Comparison of ENCODE assay signal across 28 cellular contexts in the genomic region with DNA sequence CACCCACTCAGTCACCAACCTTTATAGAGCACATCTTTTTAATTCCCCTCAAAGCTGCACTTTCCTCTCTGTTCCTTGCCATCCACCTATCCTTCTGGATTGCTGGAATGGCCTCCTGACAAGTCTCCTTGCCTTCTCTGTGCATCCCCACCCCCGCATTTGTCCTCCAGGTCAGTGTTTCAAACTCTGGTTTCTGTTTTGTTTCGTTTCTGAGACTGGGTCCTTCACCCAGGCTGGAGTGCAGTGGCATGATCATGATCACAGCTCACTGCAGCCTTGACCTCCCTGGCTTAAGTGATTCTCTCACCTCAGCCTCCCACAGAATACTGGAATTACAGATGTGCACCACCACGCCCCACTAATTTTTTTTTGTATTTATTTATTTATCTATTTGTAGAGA.
DNase-seq lines count a peak whose midpoint lies in the region; ATAC-seq, FAIRE-seq and TF ChIP-seq lines count a peak whose summit lies in the region.
"Had no signal": no experiment of that assay in that cellular context is flagged by ENCODE, and none has a peak within 500 bp of the region (broad histone marks: within the 10 kb centered on the region; RNA-seq: fewer than 3 reads in every experiment).

No MANE protein-coding gene starts in this region.

- no peak for FAIRE-seq in HepG2 (lab: Jason Lieb, UNC)
- FAIRE-seq: A549, GM18507, GM19239, H1 had no signal

- no peak overlapping the region for H2BK15ac ChIP-seq in IMR-90 (ENCODE audit: low read depth, low read length)

- H3K27me3 ChIP-seq in IMR-90 (ENCODE audit: control insufficient read depth, insufficient read depth, low read length): no peaks in the 10 kb centered on the region
- no peaks in the 10 kb centered on the region for H3K27me3 ChIP-seq in HepG2 (ENCODE audit: control insufficient read depth in 1 of 2, insufficient read depth in 2 of 2, low read length in 2 of 2)
- H3K27me3 ChIP-seq: ovary, right atrium auricular region, SJCRH30, stomach, tibial nerve had no signal

- peaks cover 5% of the 10 kb centered on the region for H3K79me2 ChIP-seq in HepG2 (ENCODE audit: insufficient read depth, low read length)

- CTCF ChIA-PET in IMR-90 (lab: Yijun Ruan, JAX) (no interaction called here), HepG2 (lab: Yijun Ruan, JAX; ENCODE audit: low intra/inter-chr PET ratio, low total read pairs) (no interaction called here)

- TF ChIP-seq EP300 in HepG2 (IDR thresholded peaks at IDR 0.05; ENCODE audit: low read depth in 2 of 2, low read length in 2 of 2) (no peak), HepG2 (CRISPR knock-in tag; IDR thresholded peaks at IDR 0.05; ENCODE audit: borderline replicate concordance) (no peak)

- H4K20me1 ChIP-seq in IMR-90 (ENCODE audit: insufficient read depth, low read length) (no peaks in the 10 kb centered on the region), HepG2 (ENCODE audit: insufficient read depth, low read length) (no peaks in the 10 kb centered on the region)

- peak; percentile 49 for ATAC-seq in GM21390 (IDR thresholded peaks at IDR 0.05; ENCODE audit: unreplicated experiment)
- no peak for ATAC-seq in IMR-90 (ENCODE audit: low read depth)
- no peak for ATAC-seq in HepG2
- no peak for ATAC-seq in HG03045 (IDR thresholded peaks at IDR 0.05; ENCODE audit: unreplicated experiment)
- ATAC-seq in GM18870 (IDR thresholded peaks at IDR 0.05; ENCODE audit: unreplicated experiment): no peak
- ATAC-seq in HG03354 (IDR thresholded peaks at IDR 0.05; ENCODE audit: poor library complexity, severe bottlenecking, unreplicated experiment): no peak
- ATAC-seq: A549, Panc1 had no signal

- H2BK5ac ChIP-seq in IMR-90 (ENCODE audit: low read depth, low read length, poor library complexity, severe bottlenecking): no peak overlapping the region

- H3K36me3 ChIP-seq in IMR-90 (ENCODE audit: control insufficient read depth, insufficient read depth, low read length) (no peaks in the 10 kb centered on the region), HepG2 (replicated peaks in 1 of 2; ENCODE audit: control insufficient read depth in 1 of 2, insufficient read depth in 2 of 2, low read length in 2 of 2) (no peaks in the 10 kb centered on the region; a peak in 3 of 5 replicates)
- H3K36me3 ChIP-seq: ovary, right atrium auricular region, SJCRH30, stomach, tibial nerve had no signal

- H3K9me3 ChIP-seq in IMR-90 (ENCODE audit: control insufficient read depth, insufficient read depth, low read length) (no peaks in the 10 kb centered on the region), HepG2 (ENCODE audit: low read length) (no peaks in the 10 kb centered on the region)
- H3K9me3 ChIP-seq: A549, ovary, right atrium auricular region, SJCRH30, stomach, tibial nerve had no signal

- no peak overlapping the region for H2AK9ac ChIP-seq in IMR-90 (replicated peaks; ENCODE audit: low read depth, low read length, poor library complexity)

- 0 out of 2 replicates have a peak overlapping the region, but pooled peaks have one; percentile 24 for H2BK20ac ChIP-seq in IMR-90 (ENCODE audit: low read depth, low read length)

- peak overlapping the region; percentile 12; the same call in 1 of the 2 replicates for H4K91ac ChIP-seq in IMR-90 (ENCODE audit: insufficient read depth, low read depth, low read length)

- no peak overlapping the region for H4K8ac ChIP-seq in IMR-90 (ENCODE audit: low read depth in 2 of 2, low read length in 2 of 2)

- in situ Hi-C loops in IMR-90 (cut with MboI; ENCODE audit: low sequenced_read_pairs) (no loop called here), HepG2 (cut with HindIII; ENCODE audit: extremely low pct_ligation_motif_present, low pct_unique_long_range_greater_than_20kb) (no loop called here)

- BruUV-seq in IMR-90 (replicated peaks; lab: Mats Ljungman, UMichigan) (no TSS peak), HepG2 (replicated peaks; lab: Mats Ljungman, UMichigan) (no TSS peak)

- TF ChIP-seq CTCF in GM12865 (IDR thresholded peaks at IDR 0.05; ENCODE audit: insufficient read depth, low read depth, low read length, missing control alignments): no peak
- TF ChIP-seq CTCF in IMR-90 (conservative IDR thresholded peaks at IDR 0.05; ENCODE audit: low read depth, low read length): no peak
- no peak for TF ChIP-seq CTCF in HepG2 (CRISPR knock-in tag; IDR thresholded peaks at IDR 0.05)

- H3K18ac ChIP-seq in IMR-90 (ENCODE audit: low read depth, low read length): no peak overlapping the region

- H3K79me1 ChIP-seq in IMR-90 (ENCODE audit: low read depth in 1 of 2, low read length in 2 of 2): peaks cover 10 to 22% of the 10 kb centered on the region in 2 experiments

- H4K5ac ChIP-seq in IMR-90 (ENCODE audit: low read depth, low read length): no peak overlapping the region

- H3K4me3 ChIP-seq in GM12865 (ENCODE audit: low read depth, low read length) (no peak overlapping the region), IMR-90 (ENCODE audit: insufficient read depth, low read depth, low read length) (no peak overlapping the region), HepG2 (replicated peaks in 1 of 3; ENCODE audit: insufficient read depth in 1 of 3, low read depth in 2 of 3, low read length in 3 of 3) (no peak overlapping the region)
- H3K4me3 ChIP-seq: A549, ovary, right atrium auricular region, SJCRH30, stomach, tibial nerve had no signal

- dilution Hi-C loops in IMR-90 (cut with HindIII; ENCODE audit: low sequenced_read_pairs, unreplicated experiment): no loop called here

- H3K9ac ChIP-seq in IMR-90 (ENCODE audit: low read depth, low read length) (no peak overlapping the region), HepG2 (ENCODE audit: insufficient read depth, low read depth, low read length) (no peak overlapping the region)

- H3K14ac ChIP-seq in IMR-90 (replicated peaks; ENCODE audit: low read depth, low read length): no peak overlapping the region

- H2AFZ ChIP-seq in IMR-90 (replicated peaks; ENCODE audit: low read length, poor library complexity): no peak overlapping the region
- H2AFZ ChIP-seq in HepG2 (ENCODE audit: low read length): no peak overlapping the region

- peaks cover 2% of the 10 kb centered on the region; the same call in 1 of the 2 replicates for H3K4me1 ChIP-seq in IMR-90 (ENCODE audit: control insufficient read depth, insufficient read depth, low read length)
- H3K4me1 ChIP-seq in HepG2 (ENCODE audit: insufficient read depth, low read length): peaks cover 28% of the 10 kb centered on the region
- H3K4me1 ChIP-seq: SJCRH30 had no signal

- H3K4ac ChIP-seq in IMR-90 (ENCODE audit: low read depth, low read length): peak overlapping the region; percentile 42; the same call in 1 of the 2 replicates

- H2AK5ac ChIP-seq in IMR-90 (ENCODE audit: low read depth, low read length): peak overlapping the region; percentile 54; the same call in 1 of the 2 replicates

- no peak overlapping the region for H3K27ac ChIP-seq in IMR-90 (ENCODE audit: insufficient read depth, low read length)
- no peak overlapping the region for H3K27ac ChIP-seq in HepG2 (ENCODE audit: extremely low read length, insufficient read depth, low read length)
- H3K27ac ChIP-seq: A549, ovary, right atrium auricular region, SJCRH30, stomach, tibial nerve had no signal

- H3K4me2 ChIP-seq in IMR-90 (ENCODE audit: low read depth, low read length) (no peak overlapping the region), HepG2 (ENCODE audit: low read depth, low read length) (no peak overlapping the region)
- H3K4me2 ChIP-seq: A549 had no signal

- no peak overlapping the region for H3K23ac ChIP-seq in IMR-90 (ENCODE audit: low read depth, low read length)

- peaks cover 8% of the 10 kb centered on the region for H3K9me1 ChIP-seq in IMR-90 (ENCODE audit: insufficient read depth, low read length)

- WGBS in IMR-90 (ENCODE audit: extremely low coverage in 2 of 2, insufficient read length in 1 of 2), 2 experiments: 90% methylated on average over 2 of the region's 3 CpGs; no CpG with 5 or more reads in 1 of the 2 experiments
- 94% methylated on average over 3 of the region's 3 CpGs for WGBS in HepG2 (ENCODE audit: low lambda C conversion rate)

- intact Hi-C loops in IMR-90 (cut with micrococcal nuclease): no loop called here
- intact Hi-C loops in HepG2 (cut with micrococcal nuclease; ENCODE audit: unreplicated experiment): no loop called here

- TF ChIP-seq RAD21 in IMR-90 (IDR thresholded peaks at IDR 0.05; ENCODE audit: low read length): no peak
- no peak for TF ChIP-seq RAD21 in HepG2 (CRISPR knock-in tag; IDR thresholded peaks at IDR 0.05)

- POLR2A ChIA-PET in IMR-90 (lab: Charles Lee; ENCODE audit: unreplicated experiment) (no interaction called here), HepG2 (lab: Yijun Ruan, JAX) (no interaction called here)

- TF ChIP-seq POLR2A in IMR-90 (IDR thresholded peaks at IDR 0.05; ENCODE audit: low read depth, low read length): no peak
- TF ChIP-seq POLR2A in HepG2 (IDR thresholded peaks at IDR 0.05; ENCODE audit: insufficient read depth in 1 of 2, low read depth in 2 of 2, low read length in 2 of 2): no peak

- H3K56ac ChIP-seq in IMR-90 (ENCODE audit: extremely low read depth, insufficient read depth, low read length): no peak overlapping the region

- DNase-seq in GM12865 (ENCODE audit: low read depth) (peak; percentile 42), IMR-90 (no peak), HepG2 (ENCODE audit: low spot score) (no peak), NAMALWA (ENCODE audit: low spot score) (no peak)
- DNase-seq: activated CD4-positive, alpha-beta T cell treated with anti-CD3 and anti-CD28 coated beads for 1 hour; activated CD8-positive, alpha-beta memory T cell treated with anti-CD3 and anti-CD28 coated beads for 24 hours; activated naive CD4-positive, alpha-beta T cell; activated T-cell treated with anti-CD3 and anti-CD28 coated beads, Interleukin-2, amount 50 U/mL, for 24 hours; Kasumi-1; naive B cell; NCI-H1092; NCI-H2081 treated with DMSO at 0.1 percent for 48 hours; NCI-H446; ovary; SJCRH30; stimulated activated CD4-positive, alpha-beta T cell treated with anti-CD3 and anti-CD28 coated beads, Interleukin-12 subunit alpha, Interleukin-12 subunit beta, amount 100 ng/mL, for 4 hours; stomach had no signal

- H2BK120ac ChIP-seq in IMR-90 (ENCODE audit: low read depth, low read length): no peak overlapping the region

TF ChIP-seq in IMR-90, 13 proteins besides CTCF, POLR2A, EP300 and RAD21 (continues in another document):
- TF ChIP-seq SMC3 (IDR thresholded peaks at IDR 0.05; ENCODE audit: low read depth, low read length) (no peak), CHD1 (IDR thresholded peaks at IDR 0.05; ENCODE audit: low read depth, low read length) (no peak)
